8 cellular contexts compared by ENCODE assay signal in the genomic region with DNA sequence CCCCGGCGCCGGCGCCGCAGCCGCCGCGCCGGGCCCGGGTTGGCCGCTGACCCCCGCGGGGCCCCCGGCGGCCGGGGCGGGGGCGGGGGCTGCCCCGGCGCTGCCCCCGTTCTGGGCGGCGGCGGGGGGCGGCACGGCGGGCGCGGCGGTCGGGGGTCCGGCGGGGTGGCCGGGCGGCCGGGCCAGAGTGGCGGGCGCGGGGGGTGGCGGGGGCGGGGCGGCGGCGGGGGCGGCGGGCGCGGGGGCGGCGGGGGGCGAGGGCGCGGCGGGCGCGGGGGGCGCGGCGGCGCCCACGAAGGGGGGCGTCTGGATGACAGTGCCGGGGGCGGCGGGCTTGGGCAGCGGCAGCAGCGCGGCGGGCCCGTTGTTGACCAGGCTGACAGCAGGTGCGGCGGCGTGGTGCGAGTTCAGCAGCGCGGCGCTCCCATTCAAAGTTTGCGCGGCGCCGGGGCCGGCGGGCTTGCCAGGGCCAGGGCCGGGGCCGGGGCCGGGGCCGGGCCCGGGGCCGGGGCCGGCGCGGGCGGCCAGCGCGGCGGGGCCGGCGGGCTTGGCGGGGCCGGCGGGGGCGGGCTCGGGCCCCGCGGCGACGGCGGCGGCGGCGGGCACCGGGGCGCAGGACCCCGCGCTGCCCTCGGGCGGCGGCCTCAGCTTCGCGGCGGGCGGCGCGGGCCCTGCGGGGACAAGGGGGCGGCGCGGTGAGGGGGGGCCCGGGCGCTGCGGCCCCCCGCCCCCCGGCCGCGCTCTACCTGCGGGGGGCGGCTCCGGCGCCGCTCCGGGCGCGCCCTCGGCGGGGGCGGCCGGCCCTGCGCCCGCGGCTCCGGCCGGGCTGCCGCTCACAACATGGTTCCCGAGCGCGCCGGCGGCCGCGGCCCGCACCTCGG. TPM values are rescaled to one million over a fixed set of nuclear protein-coding genes. Genes with fewer than 3 reads are reported as not detected.
DNase-seq lines count a peak whose midpoint lies in the region; ATAC-seq and TF ChIP-seq lines count a peak whose summit lies in the region.

No MANE protein-coding gene starts in this region.

- 1 to 2% methylated on average over 10 to 86 of the region's 162 CpGs for WGBS in testis, 2 donors

- no peaks in the 10 kb centered on the region for H3K9me3 ChIP-seq in upper lobe of right lung
- no peaks in the 10 kb centered on the region for H3K9me3 ChIP-seq in testis

- in situ Hi-C loops in G401 (cut with HindIII; ENCODE audit: low sequenced_read_pairs) = no loop called here

- peak; percentile 19 for ATAC-seq in GM21390 (IDR thresholded peaks at IDR 0.05; ENCODE audit: unreplicated experiment)
- ATAC-seq in HG03565 (IDR thresholded peaks at IDR 0.05; ENCODE audit: unreplicated experiment) = peak; percentile 22
- ATAC-seq in upper lobe of right lung = peak; percentile 10

- H3K27me3 ChIP-seq in upper lobe of right lung = no peaks in the 10 kb centered on the region
- no peaks in the 10 kb centered on the region for H3K27me3 ChIP-seq in testis

- intact Hi-C loops in upper lobe of right lung (cut with DNase I) (no loop called here), testis (cut with DNase I; ENCODE audit: low total_unique reads) (loop anchor here (5.0 kb wide), 2 partner anchors 57 to 77 kb away; a partner anchor contains a TSS)

- TF ChIP-seq CTCF in GM12865 (IDR thresholded peaks at IDR 0.05; ENCODE audit: insufficient read depth, low read depth, low read length, missing control alignments) (no peak), upper lobe of right lung (IDR thresholded peaks at IDR 0.05) (no peak), testis (IDR thresholded peaks at IDR 0.05) (no peak)

- H3K27ac ChIP-seq in upper lobe of right lung (no peak overlapping the region), testis (peak overlapping the region in 1 of 2 donors; percentile 82)

- DNase-seq in GM12865 (ENCODE audit: low read depth) (peak; percentile 32), astrocyte of the hippocampus (ENCODE audit: low read depth, low spot score) (peak; percentile 31), left kidney (ENCODE audit: low read depth, low spot score) (peak; percentile 54), upper lobe of right lung (peak; percentile 70), G401 (ENCODE audit: low spot score) (no peak), testis (no peak)

- H3K4me1 ChIP-seq in upper lobe of right lung = peaks cover 30% of the 10 kb centered on the region
- H3K4me1 ChIP-seq in testis = peaks cover 34% of the 10 kb centered on the region

- no peaks in the 10 kb centered on the region for H3K36me3 ChIP-seq in upper lobe of right lung
- H3K36me3 ChIP-seq in testis (ENCODE audit: low read depth, missing control alignments) = no peaks in the 10 kb centered on the region

- TF ChIP-seq POLR2A in testis (IDR thresholded peaks at IDR 0.05) = no peak

- H3K4me3 ChIP-seq in GM12865 (ENCODE audit: low read depth, low read length) (peak overlapping the region; percentile 46), upper lobe of right lung (peak overlapping the region; percentile 45), testis (peak overlapping the region in 1 of 2 donors; percentile 56)

RNA-seq across cellular contexts. Expression of a gene that starts 0.7 kb away (rescaled TPM):
- total RNA-seq in upper lobe of right lung = 19.6 TPM
- total RNA-seq in G401 (2014; rRNA removed; shearing (Covaris generic)) = 8.2 and 13.8 TPM in 2 replicates
- 100 to 1,000 TPM; 107 to 111 TPM for total RNA-seq in testis
- polyA plus RNA-seq in testis (ENCODE audit: insufficient read depth, low read depth, low replicate concordance) = 30.7 TPM

RNA-seq across cellular contexts. Expression of a gene that starts 57.2 kb away (rescaled TPM):
- total RNA-seq in upper lobe of right lung (35.1 TPM), testis (100 to 1,000 TPM; 116 to 137 TPM)
- 73.9 and 86.4 TPM in 2 replicates for total RNA-seq in G401 (2014; rRNA removed; shearing (Covaris generic))
- polyA plus RNA-seq in testis (ENCODE audit: insufficient read depth, low read depth, low replicate concordance) = 91.0 TPM

Comparison
In these comparisons a context has a peak if more than half of its experiments do, and no peak if none do; other contexts are left out.
1. DNase-seq: peak in GM12865 (single experiment), astrocyte of the hippocampus (single experiment), left kidney (single experiment) and upper lobe of right lung (single experiment); none in G401 (single experiment) and testis (single experiment).
2. Peak in every context shown above with its lines, with median percentiles within 50 percentile points of each other: ATAC-seq.